8 cellular contexts compared by ENCODE assay signal in the genomic region with DNA sequence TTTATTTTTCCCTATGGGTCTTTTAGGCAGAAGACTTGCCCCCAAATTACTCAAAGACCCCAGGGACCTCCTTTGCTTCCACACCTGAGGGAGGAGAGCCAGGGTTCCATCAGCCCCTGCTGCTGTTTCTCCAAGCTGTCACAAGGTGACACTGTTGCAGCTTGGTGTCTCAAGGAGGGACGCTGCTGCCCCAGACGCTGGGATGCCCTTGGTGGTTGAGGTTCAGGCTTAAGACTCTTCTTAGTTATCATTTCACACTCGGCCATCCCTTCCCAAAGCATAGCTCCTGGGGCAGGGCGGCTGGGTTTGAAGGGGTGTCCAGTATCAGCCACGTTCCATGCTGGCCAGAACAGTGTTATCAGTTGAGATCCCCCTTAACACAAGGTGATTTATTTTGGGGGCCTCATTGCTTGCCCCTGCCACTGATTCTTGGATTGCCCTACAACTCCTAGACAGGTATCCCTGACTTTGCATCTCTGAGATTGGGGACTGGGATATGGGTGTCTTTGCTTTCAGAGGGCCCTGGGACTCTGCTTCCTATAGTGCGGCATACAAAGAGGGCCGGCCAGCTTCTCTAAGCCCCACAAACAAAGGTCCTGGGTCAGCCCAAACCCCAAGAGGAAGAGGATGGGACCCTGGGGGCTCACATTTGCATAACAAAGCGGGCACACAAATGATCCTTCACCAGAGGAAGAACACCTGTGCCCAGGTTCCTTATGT. TPM values are rescaled to one million over a fixed set of nuclear protein-coding genes. Genes with fewer than 3 reads are reported as not detected.
DNase-seq lines count a peak whose midpoint lies in the region; ATAC-seq and TF ChIP-seq lines count a peak whose summit lies in the region.

No MANE protein-coding gene starts in this region.

- intact Hi-C loops in OCI-LY7 (cut with micrococcal nuclease; ENCODE audit: unreplicated experiment), result loop anchor here (1.0 kb wide), 1 partner anchor 85 kb away; no protein-coding TSS in a partner anchor

- H3K36me3 ChIP-seq in CD8-positive, alpha-beta memory T cell (ENCODE audit: insufficient read depth, low read length), result no peaks in the 10 kb centered on the region
- no peaks in the 10 kb centered on the region for H3K36me3 ChIP-seq in OCI-LY7 (ENCODE audit: insufficient read depth, low read length)

- peaks cover 3 to 7% of the 10 kb centered on the region in 2 donors for H3K27me3 Mint-ChIP-seq in CD8-positive, alpha-beta memory T cell
- peaks cover 23% of the 10 kb centered on the region for H3K27me3 Mint-ChIP-seq in activated T-cell treated with anti-CD3 and anti-CD28 coated beads, Interleukin-2, amount 50 U/mL, for 72 hours (ENCODE audit: low read depth)

- no peaks in the 10 kb centered on the region for H3K27me3 ChIP-seq in CD8-positive, alpha-beta memory T cell (ENCODE audit: insufficient read depth, low read length, poor library complexity, severe bottlenecking)

- CTCF ChIA-PET in CD8-positive, alpha-beta memory T cell (lab: Charles Lee), result interaction anchor here (0.6 to 13.8 kb wide), 9 partner anchors 10 to 90 kb away, joined by 3 to 129 read pairs (median 8); partner anchors contain the start of gene GPR55
- CTCF ChIA-PET in OCI-LY7 (lab: Charles Lee; ENCODE audit: unreplicated experiment), result interaction anchor here (0.6 kb wide), 1 partner anchor 156 kb away, joined by 3 read pairs; no protein-coding TSS in a partner anchor

- POLR2A ChIA-PET in CD8-positive, alpha-beta memory T cell (lab: Charles Lee), result no interaction called here
- POLR2A ChIA-PET in OCI-LY7 (lab: Charles Lee), result no interaction called here

- no peak overlapping the region for H3K27ac ChIP-seq in CD8-positive, alpha-beta memory T cell (ENCODE audit: low read depth, low read length)
- H3K27ac ChIP-seq in OCI-LY7 (ENCODE audit: low read depth, low read length, poor library complexity, severe bottlenecking), result no peak overlapping the region

- H3K79me2 ChIP-seq in OCI-LY7 (ENCODE audit: insufficient read depth, low read depth, low read length), result no peaks in the 10 kb centered on the region

- no peaks in the 10 kb centered on the region for H3K9me3 ChIP-seq in CD8-positive, alpha-beta memory T cell (ENCODE audit: low read length)
- H3K9me3 ChIP-seq in OCI-LY7 (ENCODE audit: low read length), result no peaks in the 10 kb centered on the region

- ATAC-seq in GM19035 (IDR thresholded peaks at IDR 0.05; ENCODE audit: unreplicated experiment), result peak; percentile 73
- ATAC-seq in HG03520 (IDR thresholded peaks at IDR 0.05; ENCODE audit: unreplicated experiment), result peak; percentile 59
- ATAC-seq in activated T-cell treated with anti-CD3 and anti-CD28 coated beads, Interleukin-2, amount 50 U/mL, for 72 hours (replicated peaks in 1 of 2), result peak; percentile 21 to 34
- no peak for ATAC-seq in GM18858 (IDR thresholded peaks at IDR 0.05; ENCODE audit: unreplicated experiment)

- peak; percentile 82 for TF ChIP-seq CTCF in OCI-LY7 (conservative IDR thresholded peaks at IDR 0.05; ENCODE audit: low read length)

- peak in 4 of 5 donors; percentile 27 to 67 (median 48) for DNase-seq in CD8-positive, alpha-beta memory T cell
- peak; percentile 52 for DNase-seq in OCI-LY7 (ENCODE audit: low spot score)
- peak; percentile 70 to 73 for DNase-seq in activated T-cell treated with anti-CD3 and anti-CD28 coated beads, Interleukin-2, amount 50 U/mL, for 72 hours
- peak; percentile 72 for DNase-seq in glomerular visceral epithelial cell (ENCODE audit: extremely low spot score)
- DNase-seq in retina, result peak; percentile 57

- no peaks in the 10 kb centered on the region for H3K9me2 ChIP-seq in OCI-LY7 (ENCODE audit: insufficient read depth, low read length)

- peaks cover 18% of the 10 kb centered on the region for H3K4me1 ChIP-seq in CD8-positive, alpha-beta memory T cell (ENCODE audit: insufficient read depth, low read length)
- H3K4me1 ChIP-seq in OCI-LY7 (ENCODE audit: insufficient read depth, low read length, poor library complexity, severe bottlenecking), result peaks cover 7% of the 10 kb centered on the region

- BruUV-seq in OCI-LY7 (replicated peaks; lab: Mats Ljungman, UMichigan), result no TSS peak

- H3K9me3 Mint-ChIP-seq in CD8-positive, alpha-beta memory T cell, result no peaks in the 10 kb centered on the region
- no peaks in the 10 kb centered on the region for H3K9me3 Mint-ChIP-seq in activated T-cell treated with anti-CD3 and anti-CD28 coated beads, Interleukin-2, amount 50 U/mL, for 72 hours

- no peaks in the 10 kb centered on the region for H4K20me1 ChIP-seq in OCI-LY7 (ENCODE audit: insufficient read depth, low read length)

- no peak overlapping the region for H3K4me3 Mint-ChIP-seq in CD8-positive, alpha-beta memory T cell
- H3K4me3 Mint-ChIP-seq in activated T-cell treated with anti-CD3 and anti-CD28 coated beads, Interleukin-2, amount 50 U/mL, for 72 hours, result no peak overlapping the region

- peak overlapping the region; percentile 41 for H3K4me2 ChIP-seq in OCI-LY7 (ENCODE audit: low read length)

- H2AFZ ChIP-seq in OCI-LY7 (ENCODE audit: low read length), result peak overlapping the region; percentile 69; the same call in 1 of the 2 replicates

- no peak overlapping the region for H3K4me3 ChIP-seq in CD8-positive, alpha-beta memory T cell (ENCODE audit: low read length)
- no peak overlapping the region for H3K4me3 ChIP-seq in OCI-LY7 (ENCODE audit: low read depth, low read length, poor library complexity, severe bottlenecking)

- H3K36me3 Mint-ChIP-seq in CD8-positive, alpha-beta memory T cell, result peaks cover 0 to 7% (median 0%) of the 10 kb centered on the region in 3 donors
- H3K36me3 Mint-ChIP-seq in activated T-cell treated with anti-CD3 and anti-CD28 coated beads, Interleukin-2, amount 50 U/mL, for 72 hours (ENCODE audit: insufficient read depth in 2 of 2), result peaks cover 0 to 3% of the 10 kb centered on the region in 2 donors

- H3K4me1 Mint-ChIP-seq in CD8-positive, alpha-beta memory T cell, result peaks cover 16 to 38% (median 28%) of the 10 kb centered on the region in 3 donors
- H3K4me1 Mint-ChIP-seq in activated T-cell treated with anti-CD3 and anti-CD28 coated beads, Interleukin-2, amount 50 U/mL, for 72 hours (ENCODE audit: low read depth), result peaks cover 79% of the 10 kb centered on the region

- H3K27ac Mint-ChIP-seq in CD8-positive, alpha-beta memory T cell, result no peak overlapping the region
- no peak overlapping the region for H3K27ac Mint-ChIP-seq in activated T-cell treated with anti-CD3 and anti-CD28 coated beads, Interleukin-2, amount 50 U/mL, for 72 hours

RNA-seq across cellular contexts. Expression of gene GPR55, which starts 22.7 kb away (rescaled TPM):
- 10 to 100 TPM; 11.1 to 11.6 TPM for total RNA-seq in CD8-positive, alpha-beta memory T cell
- 3.5 TPM for polyA plus RNA-seq in CD8-positive, alpha-beta memory T cell
- 0.22 TPM in 1 of 2 replicates, not detected in the other for total RNA-seq in OCI-LY7 (2014; rRNA removed; shearing (Covaris generic))
- total RNA-seq in OCI-LY7 (2022), result not detected in 2 replicates
- 1 to 10 TPM; 6.8 to 9.8 TPM for total RNA-seq in activated T-cell treated with anti-CD3 and anti-CD28 coated beads, Interleukin-2, amount 50 U/mL, for 72 hours

RNA-seq across cellular contexts. Expression of gene ITM2C, which starts 37.6 kb away (rescaled TPM):
- total RNA-seq in CD8-positive, alpha-beta memory T cell, result 10 to 100 TPM; 56.1 to 58.6 TPM
- 50.1 TPM for polyA plus RNA-seq in CD8-positive, alpha-beta memory T cell
- total RNA-seq in OCI-LY7 (2014; rRNA removed; shearing (Covaris generic)), result not detected in 2 replicates
- total RNA-seq in OCI-LY7 (2022), result not detected in 2 replicates
- total RNA-seq in activated T-cell treated with anti-CD3 and anti-CD28 coated beads, Interleukin-2, amount 50 U/mL, for 72 hours, result 10 to 100 TPM; 42.8 to 58.7 TPM

Comparison
In these comparisons a context has a peak if more than half of its experiments do, and no peak if none do; other contexts are left out.
1. RNA of gene GPR55, which starts 22.7 kb away (total RNA-seq): 11.1 to 11.6 TPM in CD8-positive, alpha-beta memory T cell and 6.8 to 9.8 TPM in activated T-cell treated with anti-CD3 and anti-CD28 coated beads, Interleukin-2, amount 50 U/mL, for 72 hours; 0.22 TPM in OCI-LY7; every median in the first group is over 4 times any median in the second.
2. RNA of gene ITM2C, which starts 37.6 kb away (total RNA-seq): 42.8 to 58.7 TPM in activated T-cell treated with anti-CD3 and anti-CD28 coated beads, Interleukin-2, amount 50 U/mL, for 72 hours and 56.1 to 58.6 TPM in CD8-positive, alpha-beta memory T cell; not detected in OCI-LY7; every median in the first group is over 10 times any median in the second.
3. Peak in every context shown above with its lines, with median percentiles within 50 percentile points of each other: DNase-seq.